30 cellular contexts compared by ENCODE assay signal in genomic region chr22:40251106-40251505, GRCh38.
DNase-seq lines count a peak whose midpoint lies in the region; ATAC-seq and TF ChIP-seq lines count a peak whose summit lies in the region.
"Had no signal": no experiment of that assay in that cellular context is flagged by ENCODE, and none has a peak within 500 bp of the region (broad histone marks: within the 10 kb centered on the region; RNA-seq: fewer than 3 reads in every experiment).

No MANE protein-coding gene starts in this region.

- H3K27ac ChIP-seq in GM23248 = no peak overlapping the region
- H3K27ac ChIP-seq: adrenal gland, BLaER1, HL-60, thyroid gland had no signal

- no peaks in the 10 kb centered on the region for H3K9me2 ChIP-seq in GM23248 (ENCODE audit: insufficient read depth)

- H3K4me1 ChIP-seq in GM23248 (ENCODE audit: insufficient read depth) = peaks cover 8% of the 10 kb centered on the region
- H3K4me1 ChIP-seq: thyroid gland had no signal

- H3K9me3 ChIP-seq in GM23248 (ENCODE audit: low read depth) = no peaks in the 10 kb centered on the region
- H3K9me3 ChIP-seq: adrenal gland, BLaER1, thyroid gland had no signal

- H3K4me2 ChIP-seq in GM23248 (ENCODE audit: unreplicated experiment) = no peak overlapping the region
- H3K4me2 ChIP-seq: BLaER1 had no signal

- in situ Hi-C loops in GM23248 (cut with MboI) = no loop called here

- no peak overlapping the region for H2AFZ ChIP-seq in GM23248

- H3K27me3 Mint-ChIP-seq in activated T-helper 2 cell treated with anti-CD3 and anti-CD28 coated beads, Interferon-gamma antibody, Interleukin-2, Interleukin-4, amounts not matched to agents 10 μg/mL and 5 μg/mL and 100 μg/mL, durations not matched to agents 14 hours and 24 hours and 36 hours (ENCODE audit: low read depth) = no peaks in the 10 kb centered on the region
- no peaks in the 10 kb centered on the region for H3K27me3 Mint-ChIP-seq in nephron (ENCODE audit: low read depth)
- H3K27me3 Mint-ChIP-seq: naive B cell had no signal

- peaks cover 6% of the 10 kb centered on the region; the same call in 1 of the 2 replicates for H4K20me1 ChIP-seq in GM23248 (ENCODE audit: insufficient read depth)

- H3K4me1 Mint-ChIP-seq in activated T-helper 2 cell treated with anti-CD3 and anti-CD28 coated beads, Interferon-gamma antibody, Interleukin-2, Interleukin-4, amounts not matched to agents 10 μg/mL and 5 μg/mL and 100 μg/mL, durations not matched to agents 14 hours and 24 hours and 36 hours (ENCODE audit: low read depth) = peaks cover 53% of the 10 kb centered on the region
- peaks cover 21% of the 10 kb centered on the region for H3K4me1 Mint-ChIP-seq in nephron

- H3K9ac ChIP-seq in GM23248 = no peak overlapping the region
- H3K9ac ChIP-seq: BLaER1 had no signal

- H3F3A ChIP-seq in GM23248 (ENCODE audit: insufficient read depth) = no peaks in the 10 kb centered on the region

- H3K27me3 ChIP-seq in GM23248 (replicated peaks; ENCODE audit: insufficient read depth) = no peaks in the 10 kb centered on the region
- H3K27me3 ChIP-seq: adrenal gland, BLaER1, thyroid gland had no signal

- no peaks in the 10 kb centered on the region for H3K36me3 ChIP-seq in GM23248 (ENCODE audit: low read depth)
- H3K36me3 ChIP-seq: thyroid gland had no signal

- H3K4me3 ChIP-seq in GM23248 = no peak overlapping the region
- H3K4me3 ChIP-seq: adrenal gland, BLaER1, thyroid gland had no signal

- 93 to 99% methylated on average over 4 of the region's 4 CpGs for WGBS in GM23248 (ENCODE audit: low coverage in 1 of 2, low lambda C conversion rate in 2 of 2, missing lambda C conversion rate in 2 of 2), 2 experiments

- no peak for TF ChIP-seq CTCF in nephron (IDR thresholded peaks at IDR 0.05; ENCODE audit: unreplicated experiment in 3 of 3)

- intact Hi-C loops in activated T-helper 2 cell treated with anti-CD3 and anti-CD28 coated beads, Interferon-gamma antibody, Interleukin-2, Interleukin-4, amounts not matched to agents 10 μg/mL and 5 μg/mL and 100 μg/mL, durations not matched to agents 14 hours and 24 hours and 36 hours (cut with micrococcal nuclease) = loop anchor here (2.0 kb wide), 1 partner anchor 34 kb away; no protein-coding TSS in a partner anchor

- H3K9me3 Mint-ChIP-seq in activated T-helper 2 cell treated with anti-CD3 and anti-CD28 coated beads, Interferon-gamma antibody, Interleukin-2, Interleukin-4, amounts not matched to agents 10 μg/mL and 5 μg/mL and 100 μg/mL, durations not matched to agents 14 hours and 24 hours and 36 hours = no peaks in the 10 kb centered on the region
- no peaks in the 10 kb centered on the region for H3K9me3 Mint-ChIP-seq in nephron
- H3K9me3 Mint-ChIP-seq: immature natural killer cell, naive B cell had no signal

- no peak overlapping the region for H3K4me3 Mint-ChIP-seq in activated T-helper 2 cell treated with anti-CD3 and anti-CD28 coated beads, Interferon-gamma antibody, Interleukin-2, Interleukin-4, amounts not matched to agents 10 μg/mL and 5 μg/mL and 100 μg/mL, durations not matched to agents 14 hours and 24 hours and 36 hours (ENCODE audit: low read depth)
- H3K4me3 Mint-ChIP-seq in nephron = no peak overlapping the region
- H3K4me3 Mint-ChIP-seq: immature natural killer cell, naive B cell had no signal

- DNase-seq in activated CD8-positive, alpha-beta memory T cell treated with anti-CD3 and anti-CD28 coated beads for 24 hours = peak; percentile 26
- no peak for DNase-seq in activated CD8-positive, alpha-beta memory T cell treated with anti-CD3 and anti-CD28 coated beads, Interleukin-2, amount 50 U/mL, for 48 hours
- peak; percentile 41 for DNase-seq in GM23248
- DNase-seq in activated T-helper 2 cell treated with anti-CD3 and anti-CD28 coated beads, Interferon-gamma antibody, Interleukin-2, Interleukin-4, amounts not matched to agents 10 μg/mL and 5 μg/mL and 100 μg/mL, durations not matched to agents 14 hours and 24 hours and 36 hours (ENCODE audit: low spot score) = no peak
- no peak for DNase-seq in NCI-H1930 (lab: John Stamatoyannopoulos, UW)
- no peak for DNase-seq in COLO829 (ENCODE audit: low spot score)
- DNase-seq: ACHN; adrenal gland; effector CD8-positive, alpha-beta T cell; erythroblast; foreskin fibroblast; H7; immature natural killer cell; naive B cell; NCI-H1048; NCI-H1694 treated with DMSO at 0.1 percent for 48 hours; NCI-H524 treated with DMSO at 0.1 percent for 48 hours; NK-92 treated with Interleukin-12 subunit alpha and Interleukin-12 subunit beta, amount 100 ng/mL, for 24 hours; retina; SIG-M5; stimulated activated CD4-positive, alpha-beta T cell treated with anti-CD3 and anti-CD28 coated beads, Interleukin-2, amount 100 ng/mL, for 48 hours; stimulated activated naive CD4-positive, alpha-beta T cell; thyroid gland had no signal

- H3K36me3 Mint-ChIP-seq in activated T-helper 2 cell treated with anti-CD3 and anti-CD28 coated beads, Interferon-gamma antibody, Interleukin-2, Interleukin-4, amounts not matched to agents 10 μg/mL and 5 μg/mL and 100 μg/mL, durations not matched to agents 14 hours and 24 hours and 36 hours (ENCODE audit: low read depth) = peaks cover 30% of the 10 kb centered on the region
- peaks cover 44% of the 10 kb centered on the region for H3K36me3 Mint-ChIP-seq in nephron (ENCODE audit: low read depth)

- ATAC-seq in HG02588 (IDR thresholded peaks at IDR 0.05; ENCODE audit: unreplicated experiment) = no peak
- ATAC-seq: HepG2, left lobe of liver, Panc1 had no signal

- H3K79me2 ChIP-seq in GM23248 (ENCODE audit: insufficient read depth) = peaks cover 84% of the 10 kb centered on the region

- H3K27ac Mint-ChIP-seq in activated T-helper 2 cell treated with anti-CD3 and anti-CD28 coated beads, Interferon-gamma antibody, Interleukin-2, Interleukin-4, amounts not matched to agents 10 μg/mL and 5 μg/mL and 100 μg/mL, durations not matched to agents 14 hours and 24 hours and 36 hours = peak overlapping the region; percentile 51
- peak overlapping the region; percentile 1 to 69 (median 68) for H3K27ac Mint-ChIP-seq in nephron

Comparison
In these comparisons a context has a peak if more than half of its experiments do, and no peak if none do; other contexts are left out.
1. DNase-seq: peak in activated CD8-positive, alpha-beta memory T cell treated with anti-CD3 and anti-CD28 coated beads for 24 hours (single experiment) and GM23248 (single experiment); none in activated CD8-positive, alpha-beta memory T cell treated with anti-CD3 and anti-CD28 coated beads, Interleukin-2, amount 50 U/mL, for 48 hours (single experiment), activated T-helper 2 cell treated with anti-CD3 and anti-CD28 coated beads, Interferon-gamma antibody, Interleukin-2, Interleukin-4, amounts not matched to agents 10 μg/mL and 5 μg/mL and 100 μg/mL, durations not matched to agents 14 hours and 24 hours and 36 hours (single experiment), NCI-H1930 (0 of 2) and COLO829 (single experiment).